ENCODE assay signal across 11 cellular contexts in the genomic region with DNA sequence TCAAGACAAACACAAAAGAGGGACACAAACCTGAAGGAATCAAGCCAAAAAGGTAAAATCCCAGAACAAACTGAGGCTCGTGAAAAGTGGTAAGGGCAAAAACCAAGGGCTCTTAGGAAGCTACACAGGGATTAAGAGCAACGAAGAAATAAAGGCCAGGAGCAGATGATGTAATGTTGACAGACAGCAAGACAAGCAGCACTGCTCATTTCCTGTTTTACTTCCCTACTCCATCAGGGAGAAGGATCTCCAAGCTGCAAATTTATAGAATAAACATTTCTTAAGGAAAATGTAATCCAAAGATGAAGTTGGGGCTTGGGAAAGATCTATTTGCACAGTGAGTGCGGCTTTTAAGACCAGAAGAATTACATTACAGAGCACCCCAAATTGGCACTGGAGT.
A peak's percentile ranks its signal among the peaks of the same experiment; 100 is the strongest.
DNase-seq lines count a peak whose midpoint lies in the region; TF ChIP-seq lines count a peak whose summit lies in the region.
"Had no signal": no experiment of that assay in that cellular context is flagged by ENCODE, and none has a peak within 500 bp of the region (broad histone marks: within the 10 kb centered on the region; RNA-seq: fewer than 3 reads in every experiment).

No MANE protein-coding gene starts in this region.

- H3K4me3 ChIP-seq in coronary artery (no peak overlapping the region), testis (no peak overlapping the region)
- H3K4me3 ChIP-seq: uterus had no signal

- no peak for TF ChIP-seq POLR2A in testis (IDR thresholded peaks at IDR 0.05)

- H3K9me3 Mint-ChIP-seq in neural crest cell: peaks cover 6% of the 10 kb centered on the region

- H3K27me3 ChIP-seq in testis: no peaks in the 10 kb centered on the region
- H3K27me3 ChIP-seq: uterus had no signal

- H3K36me3 Mint-ChIP-seq in neural crest cell (ENCODE audit: low read depth): no peaks in the 10 kb centered on the region
- H3K36me3 Mint-ChIP-seq: activated CD8-positive, alpha-beta memory T cell treated with anti-CD3 and anti-CD28 coated beads, Interleukin-2, amount 10 ng/mL, durations not matched to agents 7 days and 5 days had no signal

- H3K27ac ChIP-seq in coronary artery (peak overlapping the region; percentile 50 to 67), testis (no peak overlapping the region)
- H3K27ac ChIP-seq: uterus had no signal

- no peak overlapping the region for H3K4me3 Mint-ChIP-seq in neural crest cell
- H3K4me3 Mint-ChIP-seq: activated CD8-positive, alpha-beta memory T cell treated with anti-CD3 and anti-CD28 coated beads, Interleukin-2, amount 10 ng/mL, durations not matched to agents 7 days and 5 days had no signal

- intact Hi-C loops in testis (cut with DNase I; ENCODE audit: low total_unique reads): no loop called here

- H3K9me3 ChIP-seq in testis: no peaks in the 10 kb centered on the region
- H3K9me3 ChIP-seq: uterus had no signal

- H3K4me1 ChIP-seq in testis: no peaks in the 10 kb centered on the region
- H3K4me1 ChIP-seq: uterus had no signal

- H3K36me3 ChIP-seq in testis (ENCODE audit: low read depth, missing control alignments): no peaks in the 10 kb centered on the region
- H3K36me3 ChIP-seq: uterus had no signal

- H3K27ac Mint-ChIP-seq in neural crest cell (ENCODE audit: unreplicated experiment): peak overlapping the region; percentile 69
- H3K27ac Mint-ChIP-seq: activated CD8-positive, alpha-beta memory T cell treated with anti-CD3 and anti-CD28 coated beads, Interleukin-2, amount 10 ng/mL, durations not matched to agents 7 days and 5 days had no signal

- DNase-seq in GM04503 (ENCODE audit: low read depth) (peak; percentile 19), NCI-H460 (ENCODE audit: extremely low read depth, low read depth) (peak; percentile 43), coronary artery (ENCODE audit: low spot score) (no peak), neural crest cell (ENCODE audit: low read depth, low spot score) (no peak), testis (no peak), anterior cingulate cortex (lab: John Stamatoyannopoulos, UW) (no peak), GF-D8 (lab: John Stamatoyannopoulos, UW) (no peak)
- no peak for DNase-seq in central memory CD4-positive, alpha-beta T cell
- DNase-seq: activated CD8-positive, alpha-beta memory T cell treated with anti-CD3 and anti-CD28 coated beads, Interleukin-2, amount 10 ng/mL, durations not matched to agents 7 days and 5 days; effector CD4-positive, alpha-beta T cell; uterus had no signal

- no peaks in the 10 kb centered on the region for H3K27me3 Mint-ChIP-seq in neural crest cell (ENCODE audit: low read depth)

- H3K4me1 Mint-ChIP-seq in neural crest cell: peaks cover 9% of the 10 kb centered on the region
- H3K4me1 Mint-ChIP-seq: activated CD8-positive, alpha-beta memory T cell treated with anti-CD3 and anti-CD28 coated beads, Interleukin-2, amount 10 ng/mL, durations not matched to agents 7 days and 5 days had no signal

- no peak for TF ChIP-seq CTCF in coronary artery (IDR thresholded peaks at IDR 0.05)
- no peak for TF ChIP-seq CTCF in neural crest cell (conservative IDR thresholded peaks at IDR 0.05)
- TF ChIP-seq CTCF in testis (IDR thresholded peaks at IDR 0.05): no peak

- WGBS in testis, 2 donors: 74 to 75% methylated on average over 3 of the region's 3 CpGs

Comparison
In these comparisons a context has a peak if more than half of its experiments do, and no peak if none do; other contexts are left out.
1. DNase-seq: peak in GM04503 (single experiment) and NCI-H460 (single experiment); none in coronary artery (single experiment), neural crest cell (single experiment), central memory CD4-positive, alpha-beta T cell (single experiment), testis (single experiment), anterior cingulate cortex (0 of 58) and GF-D8 (single experiment).
2. H3K27ac ChIP-seq: peak in coronary artery (2 of 2); none in testis (0 of 2).